2 cellular contexts compared by ENCODE assay signal in the genomic region with DNA sequence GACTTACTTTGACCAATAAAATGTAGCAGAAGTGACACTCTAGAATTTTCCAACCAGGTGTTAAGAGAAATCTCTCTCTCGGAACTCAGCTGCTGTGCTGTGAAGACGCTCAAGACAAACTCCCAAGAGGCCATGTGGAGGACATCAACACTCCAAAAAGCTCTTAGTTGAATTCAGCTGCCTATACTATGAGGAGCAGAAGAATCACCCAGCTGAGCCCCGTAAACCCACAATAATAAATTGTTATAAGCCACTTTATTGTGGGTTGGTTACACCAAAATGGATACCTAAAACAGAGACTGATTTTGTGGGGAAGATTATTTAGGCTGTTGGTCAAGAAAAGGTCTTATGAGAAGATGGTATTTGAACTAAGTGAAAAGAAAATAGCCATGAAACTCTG.
TF ChIP-seq lines count a peak whose summit lies in the region.

No MANE protein-coding gene starts in this region.

TF ChIP-seq in HepG2, 621 proteins besides CTCF, POLR2A, EP300 and RAD21:
- TF ChIP-seq ZNF331 (CRISPR knock-in tag; IDR thresholded peaks at IDR 0.05) (peak; percentile 24; the same call in 1 of the 2 replicates), YY1 (IDR thresholded peaks at IDR 0.05; ENCODE audit: insufficient read depth, insufficient replicate concordance, low read depth, low read length) (no peak), HMG20A (CRISPR knock-in tag; IDR thresholded peaks at IDR 0.05; ENCODE audit: borderline replicate concordance) (no peak)

TF ChIP-seq in GM23338, 12 proteins besides CTCF, POLR2A, EP300 and RAD21:
- TF ChIP-seq ZNF331 (CRISPR knock-in tag; IDR thresholded peaks at IDR 0.05; ENCODE audit: low read depth) (peak; percentile 91), CREB1 (CRISPR knock-in tag; IDR thresholded peaks at IDR 0.05; ENCODE audit: low read depth) (no peak)
